In the genomic region with DNA sequence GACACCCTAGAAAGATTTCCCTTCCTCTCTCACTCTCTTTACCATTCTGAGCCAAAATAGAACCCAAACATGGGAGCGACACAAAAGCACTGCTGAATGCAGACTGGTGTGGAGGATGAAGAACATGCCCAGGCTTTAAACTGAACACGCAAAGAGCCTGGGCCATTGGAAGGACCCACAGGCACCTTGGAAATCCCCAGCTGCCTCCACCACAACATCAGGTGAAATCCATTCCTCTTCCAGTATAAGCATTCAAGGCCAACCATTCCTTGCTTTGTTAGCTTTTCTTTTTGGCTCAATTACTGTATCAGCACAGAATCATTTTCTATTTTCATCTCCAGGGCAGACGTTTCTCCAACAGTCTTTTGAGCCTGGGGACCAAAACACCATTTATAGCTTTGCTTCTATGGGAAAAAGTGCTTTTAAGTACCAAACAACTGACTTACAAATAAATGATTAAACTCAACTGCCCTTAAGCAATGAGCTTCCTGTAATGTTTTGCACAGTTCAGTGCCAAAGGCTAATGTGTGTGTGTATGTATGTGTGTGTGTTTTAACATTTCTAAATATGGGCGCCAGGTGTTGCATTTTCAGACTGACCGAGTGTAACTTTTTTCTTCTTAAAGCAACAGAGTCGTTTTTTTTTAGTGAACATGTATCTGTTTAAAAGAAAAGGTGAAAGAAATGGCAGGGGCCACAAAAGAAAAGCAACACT, we compare ENCODE assay signal across 9 cellular contexts. TPM values are rescaled to one million over a fixed set of nuclear protein-coding genes. Genes with fewer than 3 reads are reported as not detected.
DNase-seq lines count a peak whose midpoint lies in the region; ATAC-seq and TF ChIP-seq lines count a peak whose summit lies in the region.
"Had no signal": no experiment of that assay in that cellular context is flagged by ENCODE, and none has a peak within 500 bp of the region (broad histone marks: within the 10 kb centered on the region; RNA-seq: fewer than 3 reads in every experiment).

No MANE protein-coding gene starts in this region.

- H3K4me3 ChIP-seq in KMS-11 (IDR thresholded peaks at IDR 0.05; ENCODE audit: insufficient read depth, low read depth, low read length) (no peak overlapping the region), spleen (peak overlapping the region in 5 of 8 donors; percentile 13 to 63 (median 29))

- peak; percentile 54 for ATAC-seq in GM21717 (IDR thresholded peaks at IDR 0.05; ENCODE audit: unreplicated experiment)
- no peak for ATAC-seq in central memory CD8-positive, alpha-beta T cell (replicated peaks; ENCODE audit: extremely low read depth, poor library complexity, severe bottlenecking)

- peaks cover 51% of the 10 kb centered on the region for H3K27me3 Mint-ChIP-seq in central memory CD8-positive, alpha-beta T cell
- peaks cover 4% of the 10 kb centered on the region for H3K27me3 Mint-ChIP-seq in activated CD4-positive, alpha-beta T cell treated with anti-CD3 and anti-CD28 coated beads, Interleukin-2, amount 10 ng/mL, durations not matched to agents 7 days and 5 days

- intact Hi-C loops in spleen (cut with DNase I; ENCODE audit: low total_unique reads), result no loop called here

- no peaks in the 10 kb centered on the region for H3K9me3 ChIP-seq in spleen

- H3K4me1 ChIP-seq in KMS-11 (ENCODE audit: low read depth, poor library complexity, severe bottlenecking) (peaks cover 24% of the 10 kb centered on the region), spleen (peaks cover 14 to 69% (median 38%) of the 10 kb centered on the region in 6 donors)

- H3K36me3 Mint-ChIP-seq in central memory CD8-positive, alpha-beta T cell (ENCODE audit: insufficient read depth), result no peaks in the 10 kb centered on the region
- H3K36me3 Mint-ChIP-seq in activated CD4-positive, alpha-beta T cell treated with anti-CD3 and anti-CD28 coated beads, Interleukin-2, amount 10 ng/mL, durations not matched to agents 7 days and 5 days (ENCODE audit: low read depth), result no peaks in the 10 kb centered on the region

- no peaks in the 10 kb centered on the region for H3K4me1 Mint-ChIP-seq in central memory CD8-positive, alpha-beta T cell
- H3K4me1 Mint-ChIP-seq in activated CD4-positive, alpha-beta T cell treated with anti-CD3 and anti-CD28 coated beads, Interleukin-2, amount 10 ng/mL, durations not matched to agents 7 days and 5 days, result peaks cover 13% of the 10 kb centered on the region

- H3K27ac ChIP-seq in KMS-11 (peak overlapping the region; percentile 71), spleen (peak overlapping the region; percentile 60 to 86 (median 75))

- no peaks in the 10 kb centered on the region for H4K20me1 ChIP-seq in KMS-11 (ENCODE audit: insufficient read depth)

- DNase-seq in GM13976 (ENCODE audit: low spot score) (peak; percentile 28), spleen (no peak)
- no peak for DNase-seq in central memory CD8-positive, alpha-beta T cell (ENCODE audit: low spot score in 2 of 2)
- no peak for DNase-seq in activated CD4-positive, CD25-positive, alpha-beta regulatory T cell treated with anti-CD3 and anti-CD28 coated beads, Interleukin-2, amount 50 U/mL, for 72 hours
- no peak for DNase-seq in activated CD4-positive, alpha-beta T cell treated with anti-CD3 and anti-CD28 coated beads, Interleukin-2, amount 10 ng/mL, durations not matched to agents 7 days and 5 days
- no peak for DNase-seq in stimulated activated CD4-positive, alpha-beta T cell treated with anti-CD3 and anti-CD28 coated beads, Interleukin-1b, Interleukin-23, amount 100 ng/mL, for 48 hours

- in situ Hi-C loops in GM13976 (cut with MboI; ENCODE audit: low sequenced_read_pairs, unreplicated experiment), result no loop called here

- TF ChIP-seq CTCF in GM13976 (IDR thresholded peaks at IDR 0.05; ENCODE audit: borderline replicate concordance, control extremely low read depth, extremely low read depth, insufficient read depth, missing control alignments) (no peak), KMS-11 (conservative IDR thresholded peaks at IDR 0.05; ENCODE audit: low read depth, low read length) (peak; percentile 29; the same call in 1 of the 2 replicates), spleen (IDR thresholded peaks at IDR 0.05 in 8 of 11, conservative IDR thresholded peaks at IDR 0.05 in 3 of 11) (no peak)

- H3K9me3 Mint-ChIP-seq in central memory CD8-positive, alpha-beta T cell, result no peaks in the 10 kb centered on the region
- H3K9me3 Mint-ChIP-seq in activated CD4-positive, alpha-beta T cell treated with anti-CD3 and anti-CD28 coated beads, Interleukin-2, amount 10 ng/mL, durations not matched to agents 7 days and 5 days, result no peaks in the 10 kb centered on the region

- H3K79me2 ChIP-seq in KMS-11 (ENCODE audit: insufficient read depth, low read depth), result no peaks in the 10 kb centered on the region

- H3K27me3 ChIP-seq in KMS-11 (ENCODE audit: insufficient read depth, low read depth) (no peaks in the 10 kb centered on the region), spleen (replicated peaks in 1 of 7) (no peaks in the 10 kb centered on the region)

- TF ChIP-seq POLR2A in spleen (IDR thresholded peaks at IDR 0.05), result no peak

- H3K4me3 Mint-ChIP-seq in central memory CD8-positive, alpha-beta T cell, result peak overlapping the region; percentile 27
- no peak overlapping the region for H3K4me3 Mint-ChIP-seq in activated CD4-positive, alpha-beta T cell treated with anti-CD3 and anti-CD28 coated beads, Interleukin-2, amount 10 ng/mL, durations not matched to agents 7 days and 5 days

- 18 to 27% (median 20%) methylated on average over 6 of the region's 6 CpGs for WGBS in spleen, 5 donors

- peak overlapping the region; percentile 40; the same call in 1 of the 2 replicates for H3K9ac ChIP-seq in KMS-11

- peak overlapping the region; percentile 72 for H3K4me2 ChIP-seq in KMS-11

- peak overlapping the region; percentile 70 for H2AFZ ChIP-seq in KMS-11 (ENCODE audit: low read depth)

- CTCF ChIA-PET in activated CD4-positive, alpha-beta T cell treated with anti-CD3 and anti-CD28 coated beads, Interleukin-2, amount 10 ng/mL, durations not matched to agents 7 days and 5 days (lab: Charles Lee), result no interaction called here

- H3K36me3 ChIP-seq in KMS-11 (ENCODE audit: insufficient read depth) (no peaks in the 10 kb centered on the region), spleen (no peaks in the 10 kb centered on the region)

- H3K27ac Mint-ChIP-seq in central memory CD8-positive, alpha-beta T cell (ENCODE audit: low read depth), result no peak overlapping the region
- no peak overlapping the region for H3K27ac Mint-ChIP-seq in activated CD4-positive, alpha-beta T cell treated with anti-CD3 and anti-CD28 coated beads, Interleukin-2, amount 10 ng/mL, durations not matched to agents 7 days and 5 days

- POLR2A ChIA-PET in activated CD4-positive, alpha-beta T cell treated with anti-CD3 and anti-CD28 coated beads, Interleukin-2, amount 10 ng/mL, durations not matched to agents 7 days and 5 days (lab: Charles Lee), result no interaction called here

RNA-seq across cellular contexts. Expression of a gene that starts 16.2 kb away (rescaled TPM):
- 100 to 1,000 TPM in 2 of 7 donors, 10 to 100 TPM in 5; 63.7 to 128 (median 89.8) TPM for total RNA-seq in spleen
- polyA plus RNA-seq in spleen, result 100 to 1,000 TPM in 2 of 3 donors, 10 to 100 TPM in 1; 76.4 to 116 (median 103) TPM
- not detected for total RNA-seq in activated CD4-positive, alpha-beta T cell treated with anti-CD3 and anti-CD28 coated beads, Interleukin-2, amount 10 ng/mL, durations not matched to agents 7 days and 5 days
- polyA plus RNA-seq: neural cell had no signal

RNA-seq across cellular contexts. Expression of a gene that starts 16.7 kb away (rescaled TPM):
- under 1 TPM in 1 of 7 donors, not detected in 6; 0.59 TPM for total RNA-seq in spleen
- polyA plus RNA-seq in spleen, result under 1 TPM in 1 of 3 donors, not detected in 2; 0.08 TPM
- not detected for total RNA-seq in activated CD4-positive, alpha-beta T cell treated with anti-CD3 and anti-CD28 coated beads, Interleukin-2, amount 10 ng/mL, durations not matched to agents 7 days and 5 days
- polyA plus RNA-seq: neural cell had no signal

Comparison
In these comparisons a context has a peak if more than half of its experiments do, and no peak if none do; other contexts are left out.
1. RNA of a gene that starts 16.2 kb away (total RNA-seq): 63.7 to 128 TPM in spleen; not detected in activated CD4-positive, alpha-beta T cell treated with anti-CD3 and anti-CD28 coated beads, Interleukin-2, amount 10 ng/mL, durations not matched to agents 7 days and 5 days; every median in the first group is over 10 times any median in the second.